Comparison of ENCODE assay signal across 22 cellular contexts in the genomic region with DNA sequence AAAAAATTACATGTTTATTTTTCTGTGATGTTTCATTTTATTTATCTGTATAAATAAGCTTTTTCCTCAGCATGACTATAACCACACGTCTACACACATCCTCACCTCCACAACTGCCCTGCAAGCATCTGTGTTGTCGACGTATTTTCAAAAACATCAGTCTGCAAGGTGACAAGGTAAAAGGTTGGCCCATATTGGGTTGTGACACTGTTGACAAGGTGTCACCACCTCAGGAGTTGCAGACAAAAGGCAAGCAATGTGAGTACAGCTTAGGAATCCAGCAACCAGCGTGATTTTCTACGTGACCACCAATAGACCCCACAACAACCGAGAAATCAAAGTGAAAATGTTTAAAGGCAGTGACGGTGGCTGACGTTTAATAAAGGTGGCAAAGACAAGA.
"Had no signal": no experiment of that assay in that cellular context is flagged by ENCODE, and none has a peak within 500 bp of the region (broad histone marks: within the 10 kb centered on the region; RNA-seq: fewer than 3 reads in every experiment).

No MANE protein-coding gene starts in this region.

- H3K9ac ChIP-seq: KMS-11 had no signal

- H3K4me2 ChIP-seq: KMS-11 had no signal

- H3K9me3 ChIP-seq: SJSA1 had no signal

- H3K4me1 ChIP-seq: SJSA1 had no signal

- ATAC-seq: K562 had no signal

- DNase-seq: Kasumi-1, MV-4-11, NCI-H1048, NCI-H1105, NCI-H1417, NCI-H1436 treated with DMSO at 0.1 percent for 48 hours, NCI-H1694, NCI-H187 treated with DMSO at 0.1 percent for 48 hours, NCI-H2029 treated with DMSO at 0.1 percent for 48 hours, NCI-H2171 treated with DMSO at 0.1 percent for 48 hours, NCI-H524, NCI-H526 treated with DMSO at 0.1 percent for 48 hours, NCI-H748 treated with DMSO at 0.1 percent for 48 hours, OCI-M1, Right ventricle myocardium superior, RPMI8226, SIG-M5 had no signal

- H3K27me3 Mint-ChIP-seq: IgD-negative memory B cell had no signal

- H3K4me3 ChIP-seq: K562, SJSA1, SK-N-MC had no signal

- H3K27ac ChIP-seq: KMS-11, SJSA1, SK-N-MC had no signal

- H3K9me3 Mint-ChIP-seq: IgD-negative memory B cell had no signal

- H3K27me3 ChIP-seq: SJSA1 had no signal

- H3K36me3 ChIP-seq: SJSA1 had no signal
